Comparison of ENCODE assay signal across 22 cellular contexts in genomic region chr18:48754993-48755473, GRCh38.
DNase-seq lines count a peak whose midpoint lies in the region; ATAC-seq, FAIRE-seq and TF ChIP-seq lines count a peak whose summit lies in the region.
"Had no signal": no experiment of that assay in that cellular context is flagged by ENCODE, and none has a peak within 500 bp of the region (broad histone marks: within the 10 kb centered on the region; RNA-seq: fewer than 3 reads in every experiment).

No MANE protein-coding gene starts in this region.

- H3K9me3 ChIP-seq in kidney (ENCODE audit: control insufficient read depth in 1 of 2, low read length in 2 of 2) (no peaks in the 10 kb centered on the region), WERI-Rb-1 (ENCODE audit: severe bottlenecking) (no peaks in the 10 kb centered on the region)
- H3K9me3 ChIP-seq: BE2C, transverse colon had no signal

- DNase-seq in kidney (peak; percentile 23), C1 segment of cervical spinal cord (lab: John Stamatoyannopoulos, UW) (no peak), NCI-H2196 treated with DMSO at 0.1 percent for 48 hours (lab: John Stamatoyannopoulos, UW; ENCODE audit: unreplicated experiment) (no peak), WERI-Rb-1 (no peak)
- DNase-seq: activated CD4-positive, CD25-positive, alpha-beta regulatory T cell; activated gamma-delta T cell; anterior cingulate cortex; BE2C; cortex of kidney; DMS 273 treated with DMSO at 0.1 percent for 48 hours; GM23248; NCI-H1048; NCI-H2107; NCI-H774; stimulated activated CD4-positive, alpha-beta T cell treated with anti-CD3 and anti-CD28 coated beads, Interleukin-4, amount 100 ng/mL, for 4 hours; transverse colon had no signal

- H3K36me3 ChIP-seq in kidney (ENCODE audit: control insufficient read depth in 1 of 2, insufficient read depth in 2 of 2, low read length in 2 of 2) (no peaks in the 10 kb centered on the region), WERI-Rb-1 (peaks cover 14% of the 10 kb centered on the region)
- H3K36me3 ChIP-seq: BE2C, transverse colon had no signal

- H3K9ac ChIP-seq in kidney (ENCODE audit: low read length in 2 of 2), result no peak overlapping the region
- H3K9ac ChIP-seq: GM23248 had no signal

- TF ChIP-seq CTCF in kidney (IDR thresholded peaks at IDR 0.05; ENCODE audit: borderline replicate concordance, extremely low read depth, insufficient read depth) (no peak), WERI-Rb-1 (IDR thresholded peaks at IDR 0.05; ENCODE audit: low read depth, low read length) (no peak)

- H3K27me3 ChIP-seq in WERI-Rb-1 (ENCODE audit: insufficient read depth, low read depth, severe bottlenecking), result no peaks in the 10 kb centered on the region
- H3K27me3 ChIP-seq: BE2C, transverse colon had no signal

- H3K27ac ChIP-seq in kidney (ENCODE audit: low read depth in 2 of 2, low read length in 2 of 2) (no peak overlapping the region), WERI-Rb-1 (no peak overlapping the region)
- H3K27ac ChIP-seq: GM23248, RWPE1, transverse colon had no signal

- H3K4me3 ChIP-seq in kidney (ENCODE audit: low read length in 2 of 2) (no peak overlapping the region), WERI-Rb-1 (ENCODE audit: low read depth, low read length) (no peak overlapping the region)
- H3K4me3 ChIP-seq: GM23248, K562, transverse colon had no signal

- ATAC-seq in GM18502 (IDR thresholded peaks at IDR 0.05; ENCODE audit: poor library complexity, unreplicated experiment), result peak; percentile 68
- ATAC-seq in GM21381 (IDR thresholded peaks at IDR 0.05; ENCODE audit: unreplicated experiment), result peak; percentile 45
- ATAC-seq in HG02938 (IDR thresholded peaks at IDR 0.05; ENCODE audit: unreplicated experiment), result peak; percentile 59
- no peak for ATAC-seq in HG02973 (IDR thresholded peaks at IDR 0.05; ENCODE audit: unreplicated experiment)
- ATAC-seq: K562 had no signal

- H3K4me1 ChIP-seq in kidney (ENCODE audit: control insufficient read depth in 1 of 2, insufficient read depth in 1 of 2, low read depth in 1 of 2, low read length in 2 of 2), result no peaks in the 10 kb centered on the region

- FAIRE-seq in kidney (lab: Jason Lieb, UNC), result no peak
- FAIRE-seq: K562 had no signal

- intact Hi-C loops in kidney (cut with DNase I), result no loop called here
